Comparison of ENCODE assay signal across 8 cellular contexts in genomic region chr16:69404275-69404805, GRCh38. TPM values are rescaled to one million over a fixed set of nuclear protein-coding genes. Genes with fewer than 3 reads are reported as not detected.
A peak's percentile ranks its signal among the peaks of the same experiment; 100 is the strongest.
DNase-seq lines count a peak whose midpoint lies in the region; ATAC-seq and TF ChIP-seq lines count a peak whose summit lies in the region.

No MANE protein-coding gene starts in this region.

- intact Hi-C loops in colonic mucosa (cut with DNase I) (no loop called here), testis (cut with DNase I; ENCODE audit: low total_unique reads) (no loop called here)

- no peak for TF ChIP-seq POLR2A in testis (IDR thresholded peaks at IDR 0.05)

- H3K36me3 ChIP-seq in colonic mucosa (no peaks in the 10 kb centered on the region), liver (ENCODE audit: control insufficient read depth in 4 of 4, insufficient read depth in 3 of 4, low read depth in 1 of 4, low read length in 3 of 4) (no peaks in the 10 kb centered on the region), testis (ENCODE audit: low read depth, missing control alignments) (no peaks in the 10 kb centered on the region)

- H3K27ac ChIP-seq in colonic mucosa (peak overlapping the region; percentile 35), liver (ENCODE audit: low read depth in 1 of 2, low read length in 2 of 2) (no peak overlapping the region), testis (peak overlapping the region; percentile 42 to 67)

- DNase-seq in LHCN-M2 (ENCODE audit: low read depth) (peak; percentile 85), colonic mucosa (peak; percentile 81), testis (peak; percentile 53), NCI-H1105 treated with DMSO at 0.1 percent for 48 hours (lab: John Stamatoyannopoulos, UW) (no peak)
- DNase-seq in activated CD4-positive, alpha-beta T cell treated with anti-CD3 and anti-CD28 coated beads, Interleukin-2, amount 50 U/mL, for 4 hours: no peak

- H3K9ac ChIP-seq in colonic mucosa (ENCODE audit: low read depth in 2 of 2, low read length in 2 of 2) (peak overlapping the region in 1 of 2 donors; percentile 62), liver (ENCODE audit: low read depth in 1 of 2, low read length in 2 of 2) (peak overlapping the region in 1 of 2 donors; percentile 31)

- WGBS in liver: 26% methylated on average over 4 of the region's 4 CpGs
- 20 to 30% methylated on average over 4 of the region's 4 CpGs for WGBS in testis, 2 donors

- H3K27me3 ChIP-seq in colonic mucosa (no peaks in the 10 kb centered on the region), liver (ENCODE audit: control insufficient read depth in 4 of 4, insufficient read depth in 4 of 4, low read length in 3 of 4) (no peaks in the 10 kb centered on the region), testis (no peaks in the 10 kb centered on the region)

- ATAC-seq in HG03565 (IDR thresholded peaks at IDR 0.05; ENCODE audit: unreplicated experiment): no peak
- ATAC-seq in HG03571 (IDR thresholded peaks at IDR 0.05; ENCODE audit: unreplicated experiment): no peak

- H3K4me3 ChIP-seq in colonic mucosa (no peak overlapping the region), liver (ENCODE audit: low read depth in 1 of 3, low read length in 3 of 3) (no peak overlapping the region), testis (no peak overlapping the region)

- H3K9me3 ChIP-seq in colonic mucosa: no peaks in the 10 kb centered on the region
- H3K9me3 ChIP-seq in liver (ENCODE audit: control insufficient read depth in 4 of 4, low read length in 3 of 4): no peaks in the 10 kb centered on the region
- H3K9me3 ChIP-seq in testis: no peaks in the 10 kb centered on the region

- TF ChIP-seq CTCF in colonic mucosa (IDR thresholded peaks at IDR 0.05) (no peak), liver (IDR thresholded peaks at IDR 0.05; ENCODE audit: low read depth, low read length, missing input control) (no peak), testis (IDR thresholded peaks at IDR 0.05) (no peak)

- no peak for TF ChIP-seq RAD21 in liver (IDR thresholded peaks at IDR 0.05)

- H3K4me1 ChIP-seq in colonic mucosa (peaks cover 11% of the 10 kb centered on the region), liver (ENCODE audit: control insufficient read depth in 4 of 4, insufficient read depth in 4 of 4, low read length in 3 of 4) (peaks cover 0 to 8% (median 6%) of the 10 kb centered on the region in 4 donors), testis (peaks cover 16% of the 10 kb centered on the region)

TF ChIP-seq in liver, 16 proteins besides CTCF, POLR2A, EP300 and RAD21:
- TF ChIP-seq TAF1 (conservative IDR thresholded peaks at IDR 0.05): no peak
- no peak for TF ChIP-seq JUND (IDR thresholded peaks at IDR 0.05)
- TF ChIP-seq RXRA (IDR thresholded peaks at IDR 0.05): peak in 1 of 2 donors; percentile 16
- no peak for TF ChIP-seq NR2F2 (IDR thresholded peaks at IDR 0.05)
- TF ChIP-seq FOXA2 (IDR thresholded peaks at IDR 0.05): no peak
- TF ChIP-seq HNF4G (IDR thresholded peaks at IDR 0.05): no peak
- TF ChIP-seq GABPA (IDR thresholded peaks at IDR 0.05 in 1 of 2, conservative IDR thresholded peaks at IDR 0.05 in 1 of 2): no peak
- peak; percentile 30 for TF ChIP-seq SP1 (IDR thresholded peaks at IDR 0.05)
- TF ChIP-seq, protein P1, sequence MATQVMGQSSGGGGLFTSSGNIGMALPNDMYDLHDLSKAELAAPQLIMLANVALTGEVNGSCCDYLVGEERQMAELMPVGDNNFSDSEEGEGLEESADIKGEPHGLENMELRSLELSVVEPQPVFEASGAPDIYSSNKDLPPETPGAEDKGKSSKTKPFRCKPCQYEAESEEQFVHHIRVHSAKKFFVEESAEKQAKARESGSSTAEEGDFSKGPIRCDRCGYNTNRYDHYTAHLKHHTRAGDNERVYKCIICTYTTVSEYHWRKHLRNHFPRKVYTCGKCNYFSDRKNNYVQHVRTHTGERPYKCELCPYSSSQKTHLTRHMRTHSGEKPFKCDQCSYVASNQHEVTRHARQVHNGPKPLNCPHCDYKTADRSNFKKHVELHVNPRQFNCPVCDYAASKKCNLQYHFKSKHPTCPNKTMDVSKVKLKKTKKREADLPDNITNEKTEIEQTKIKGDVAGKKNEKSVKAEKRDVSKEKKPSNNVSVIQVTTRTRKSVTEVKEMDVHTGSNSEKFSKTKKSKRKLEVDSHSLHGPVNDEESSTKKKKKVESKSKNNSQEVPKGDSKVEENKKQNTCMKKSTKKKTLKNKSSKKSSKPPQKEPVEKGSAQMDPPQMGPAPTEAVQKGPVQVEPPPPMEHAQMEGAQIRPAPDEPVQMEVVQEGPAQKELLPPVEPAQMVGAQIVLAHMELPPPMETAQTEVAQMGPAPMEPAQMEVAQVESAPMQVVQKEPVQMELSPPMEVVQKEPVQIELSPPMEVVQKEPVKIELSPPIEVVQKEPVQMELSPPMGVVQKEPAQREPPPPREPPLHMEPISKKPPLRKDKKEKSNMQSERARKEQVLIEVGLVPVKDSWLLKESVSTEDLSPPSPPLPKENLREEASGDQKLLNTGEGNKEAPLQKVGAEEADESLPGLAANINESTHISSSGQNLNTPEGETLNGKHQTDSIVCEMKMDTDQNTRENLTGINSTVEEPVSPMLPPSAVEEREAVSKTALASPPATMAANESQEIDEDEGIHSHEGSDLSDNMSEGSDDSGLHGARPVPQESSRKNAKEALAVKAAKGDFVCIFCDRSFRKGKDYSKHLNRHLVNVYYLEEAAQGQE (IDR thresholded peaks at IDR 0.05): no peak
- TF ChIP-seq FOXA1 (IDR thresholded peaks at IDR 0.05): no peak
- TF ChIP-seq HNF4A (conservative IDR thresholded peaks at IDR 0.05): peak in 1 of 2 donors; percentile 30
- no peak for TF ChIP-seq MAX (IDR thresholded peaks at IDR 0.05)
- no peak for TF ChIP-seq EGR1 (IDR thresholded peaks at IDR 0.05; ENCODE audit: low read depth in 2 of 2)
- TF ChIP-seq YY1 (IDR thresholded peaks at IDR 0.05): no peak

RNA-seq across cellular contexts. Expression of gene TERF2, which starts 18.5 kb away (rescaled TPM):
- 10.7 and 17.2 TPM in 2 replicates for total RNA-seq in LHCN-M2 (2014; rRNA removed)
- polyA plus RNA-seq in LHCN-M2 (2012): 19.6 TPM
- 10 to 100 TPM; 31.2 to 38.5 TPM for total RNA-seq in colonic mucosa
- 10 to 100 TPM in 1 of 2 donors, 1 to 10 TPM in 1; 8.5 to 11.3 TPM for total RNA-seq in liver
- 1 to 10 TPM; 5.2 to 7.7 TPM for polyA plus RNA-seq in liver
- 10 to 100 TPM; 35.2 to 36.0 TPM for total RNA-seq in testis
- 34.6 TPM for polyA plus RNA-seq in testis (ENCODE audit: insufficient read depth, low read depth, low replicate concordance)

RNA-seq across cellular contexts. Expression of gene CYB5B, which starts 20.1 kb away (rescaled TPM):
- total RNA-seq in LHCN-M2 (2014; rRNA removed) (60.7 and 67.3 TPM in 2 replicates), colonic mucosa (100 to 1,000 TPM; 166 to 220 TPM), liver (10 to 100 TPM; 50.8 to 86.3 TPM), testis (10 to 100 TPM; 65.8 to 85.0 TPM)
- 86.2 TPM for polyA plus RNA-seq in LHCN-M2 (2012)
- polyA plus RNA-seq in liver (10 to 100 TPM; 38.7 to 40.8 TPM), testis (ENCODE audit: insufficient read depth, low read depth, low replicate concordance) (91.9 TPM)

RNA-seq across cellular contexts. Expression of gene TMED6, which starts 52.8 kb away (rescaled TPM):
- not detected in 2 replicates for total RNA-seq in LHCN-M2 (2014; rRNA removed)
- polyA plus RNA-seq in LHCN-M2 (2012): 0.49 TPM
- total RNA-seq in colonic mucosa: 1 to 10 TPM; 3.6 to 6.0 TPM
- total RNA-seq in liver: 10 to 100 TPM; 10.6 to 46.2 TPM
- 10 to 100 TPM in 1 of 2 donors, under 1 TPM in 1; 0.18 to 11.4 TPM for polyA plus RNA-seq in liver
- 1 to 10 TPM in 1 of 2 donors, not detected in 1; 1.4 TPM for total RNA-seq in testis
- 1.6 TPM for polyA plus RNA-seq in testis (ENCODE audit: insufficient read depth, low read depth, low replicate concordance)

Comparison
In these comparisons a context has a peak if more than half of its experiments do, and no peak if none do; other contexts are left out.
1. DNase-seq: peak in LHCN-M2 (single experiment), colonic mucosa (single experiment) and testis (single experiment); none in NCI-H1105 treated with DMSO at 0.1 percent for 48 hours (single experiment) and activated CD4-positive, alpha-beta T cell treated with anti-CD3 and anti-CD28 coated beads, Interleukin-2, amount 50 U/mL, for 4 hours (0 of 2).
2. H3K27ac ChIP-seq: peak in colonic mucosa (single experiment) and testis (2 of 2); none in liver (0 of 2).